8 cellular contexts compared by ENCODE assay signal in genomic region chr3:179956416-179956830, GRCh38.
A peak's percentile ranks its signal among the peaks of the same experiment; 100 is the strongest.
DNase-seq lines count a peak whose midpoint lies in the region; ATAC-seq and TF ChIP-seq lines count a peak whose summit lies in the region.

No MANE protein-coding gene starts in this region.

- H3K4me3 ChIP-seq in HL-60 (replicated peaks; ENCODE audit: insufficient read depth, low read length), result no peak overlapping the region
- no peak overlapping the region for H3K4me3 ChIP-seq in coronary artery

- H3K27me3 ChIP-seq in HL-60 (ENCODE audit: insufficient read depth, poor library complexity, severe bottlenecking), result no peaks in the 10 kb centered on the region

- ATAC-seq in GM18868 (IDR thresholded peaks at IDR 0.05; ENCODE audit: unreplicated experiment), result peak; percentile 92
- peak; percentile 89 for ATAC-seq in GM21825 (IDR thresholded peaks at IDR 0.05; ENCODE audit: unreplicated experiment)

- H3K27ac ChIP-seq in HL-60 (replicated peaks), result peak overlapping the region; percentile 83
- no peak overlapping the region for H3K27ac ChIP-seq in coronary artery

- TF ChIP-seq CTCF in HL-60 (IDR thresholded peaks at IDR 0.05; ENCODE audit: insufficient read depth, low read length) (no peak), coronary artery (IDR thresholded peaks at IDR 0.05) (no peak)

- DNase-seq in HL-60 (ENCODE audit: low read depth in 1 of 2, low spot score in 1 of 2), result peak; percentile 40 to 86
- DNase-seq in astrocyte of the hippocampus (ENCODE audit: low read depth, low spot score), result peak; percentile 32
- no peak for DNase-seq in NCI-H1436 (lab: John Stamatoyannopoulos, UW)
- DNase-seq in coronary artery (ENCODE audit: low spot score), result no peak
- DNase-seq in NCI-H510A treated with DMSO at 0.1 percent for 48 hours (lab: John Stamatoyannopoulos, UW), result no peak
- no peak for DNase-seq in DMS114 treated with DMSO at 0.1 percent for 48 hours (lab: John Stamatoyannopoulos, UW; ENCODE audit: unreplicated experiment)

Comparison
In these comparisons a context has a peak if more than half of its experiments do, and no peak if none do; other contexts are left out.
1. DNase-seq: peak in HL-60 (2 of 2) and astrocyte of the hippocampus (single experiment); none in NCI-H1436 (single experiment), coronary artery (single experiment), NCI-H510A treated with DMSO at 0.1 percent for 48 hours (single experiment) and DMS114 treated with DMSO at 0.1 percent for 48 hours (single experiment).